ENCODE assay signal across 1 cellular context in genomic region chr1:105793541-105794146, GRCh38.
TF ChIP-seq lines count a peak whose summit lies in the region.

No MANE protein-coding gene starts in this region.

TF ChIP-seq in SK-N-SH treated with all-trans-retinoic acid at 6 μM for 48 hours, 23 proteins besides CTCF, POLR2A, EP300 and RAD21 (continued from another document):
- TF ChIP-seq POU6F1 (CRISPR knock-in tag; IDR thresholded peaks at IDR 0.05; ENCODE audit: borderline replicate concordance, low read depth) = no peak
- no peak for TF ChIP-seq PATZ1 (CRISPR knock-in tag; IDR thresholded peaks at IDR 0.05; ENCODE audit: borderline replicate concordance)
- TF ChIP-seq GLIS3 (CRISPR knock-in tag; IDR thresholded peaks at IDR 0.05) = no peak
- no peak for TF ChIP-seq ISL1 (CRISPR knock-in tag; IDR thresholded peaks at IDR 0.05)
- no peak for TF ChIP-seq CSDC2 (CRISPR knock-in tag; IDR thresholded peaks at IDR 0.05)
